Comparison of ENCODE assay signal across 8 cellular contexts in the genomic region with DNA sequence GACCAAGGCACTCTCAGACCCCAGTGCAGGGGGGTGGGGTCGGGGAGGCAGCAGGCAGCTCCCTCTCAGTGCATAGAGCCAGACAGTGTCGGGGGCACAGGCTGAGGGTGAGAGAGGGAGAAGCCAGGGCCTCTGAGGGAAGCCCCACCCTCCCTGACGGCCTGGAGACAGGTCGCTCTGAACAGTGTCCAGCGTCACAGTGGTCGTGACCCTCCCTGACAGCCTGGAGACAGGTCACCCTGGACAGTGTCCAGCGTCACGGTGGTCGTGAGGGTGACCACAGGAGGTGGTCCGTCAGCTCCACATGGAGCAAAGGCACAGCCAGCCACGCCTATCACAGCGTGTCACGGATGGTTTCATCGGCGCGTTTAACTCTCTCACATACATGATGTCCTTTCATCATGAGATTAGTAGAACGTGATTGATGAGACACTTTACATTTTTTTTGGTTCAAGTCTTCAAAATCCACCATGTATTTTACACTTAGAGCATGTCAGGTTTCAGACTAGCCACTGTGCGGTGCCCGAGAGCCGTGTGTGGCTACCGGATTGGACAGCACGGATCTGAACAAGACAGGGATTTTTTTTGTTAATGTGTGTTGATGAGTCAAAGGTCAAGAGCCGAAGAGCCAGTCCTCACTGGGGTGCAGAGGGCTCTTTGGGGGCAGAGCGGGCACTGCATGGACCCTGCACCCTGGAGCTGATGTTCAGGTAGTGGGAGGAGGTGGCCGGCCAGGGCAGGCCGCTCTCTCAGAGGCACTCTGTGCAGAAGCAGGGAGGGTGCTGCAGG. TPM values are rescaled to one million over a fixed set of nuclear protein-coding genes. Genes with fewer than 3 reads are reported as not detected.
DNase-seq lines count a peak whose midpoint lies in the region; ATAC-seq and TF ChIP-seq lines count a peak whose summit lies in the region.

No MANE protein-coding gene starts in this region.

- peaks cover 13 to 44% of the 10 kb centered on the region in 2 experiments for H3K27me3 ChIP-seq in mesenchymal stem cell (ENCODE audit: control insufficient read depth in 1 of 2, insufficient read depth in 1 of 2, low read length in 2 of 2)

- H2BK120ac ChIP-seq in mesenchymal stem cell (ENCODE audit: low read depth, low read length): no peak overlapping the region

- peaks cover 12% of the 10 kb centered on the region for H3K4me1 ChIP-seq in mesenchymal stem cell (ENCODE audit: control insufficient read depth, insufficient read depth, low read depth, low read length)

- 70% methylated on average over 24 of the region's 26 CpGs for WGBS in mesenchymal stem cell

- H2BK15ac ChIP-seq in mesenchymal stem cell (ENCODE audit: low read depth, poor library complexity, severe bottlenecking): no peak overlapping the region

- H2AK5ac ChIP-seq in mesenchymal stem cell (ENCODE audit: low read length, severe bottlenecking): no peak overlapping the region

- H3K9me3 ChIP-seq in mesenchymal stem cell (ENCODE audit: control insufficient read depth, low read length): no peaks in the 10 kb centered on the region

- peak; percentile 90 for DNase-seq in GM03348 (ENCODE audit: low spot score)
- peak; percentile 16 for DNase-seq in NCI-H774 (lab: John Stamatoyannopoulos, UW)
- DNase-seq in mesenchymal stem cell: no peak
- no peak for DNase-seq in activated CD8-positive, alpha-beta memory T cell treated with anti-CD3 and anti-CD28 coated beads for 24 hours
- DNase-seq in NCI-H1930 (lab: John Stamatoyannopoulos, UW): no peak
- DNase-seq in GM10266 (ENCODE audit: extremely low spot score): no peak

- ATAC-seq in HG03175 (IDR thresholded peaks at IDR 0.05; ENCODE audit: unreplicated experiment): no peak

- H3K36me3 ChIP-seq in mesenchymal stem cell (ENCODE audit: control insufficient read depth in 1 of 2, insufficient read depth in 2 of 2, low read depth in 1 of 2, low read length in 2 of 2): no peaks in the 10 kb centered on the region

- no peak overlapping the region for H3K4me2 ChIP-seq in mesenchymal stem cell (ENCODE audit: low read length, poor library complexity, severe bottlenecking)

- no peak for TF ChIP-seq CTCF in GM10266 (IDR thresholded peaks at IDR 0.05; ENCODE audit: control insufficient read depth, insufficient read depth, low read depth, missing control alignments)

- no peak overlapping the region for H2BK5ac ChIP-seq in mesenchymal stem cell (ENCODE audit: low read depth, low read length, poor library complexity, severe bottlenecking)

- H4K8ac ChIP-seq in mesenchymal stem cell (ENCODE audit: low read length): no peak overlapping the region

- peak overlapping the region; percentile 38 for H3K9ac ChIP-seq in mesenchymal stem cell (ENCODE audit: low read length)

- no peak overlapping the region for H2AFZ ChIP-seq in mesenchymal stem cell (ENCODE audit: low read depth, low read length)

- H4K91ac ChIP-seq in mesenchymal stem cell (ENCODE audit: low read length): peak overlapping the region; percentile 73

- H3K79me1 ChIP-seq in mesenchymal stem cell (replicated peaks; ENCODE audit: low read length, poor library complexity, severe bottlenecking): no peaks in the 10 kb centered on the region

- H3K4me3 ChIP-seq in mesenchymal stem cell (ENCODE audit: insufficient read depth in 1 of 2, low read depth in 1 of 2, low read length in 2 of 2): no peak overlapping the region

- H3K27ac ChIP-seq in cingulate gyrus (ENCODE audit: low read depth, low read length): peak overlapping the region; percentile 54
- no peak overlapping the region for H3K27ac ChIP-seq in mesenchymal stem cell (ENCODE audit: low read length, poor library complexity, severe bottlenecking)

- no peak overlapping the region for H3K14ac ChIP-seq in mesenchymal stem cell (ENCODE audit: low read length in 2 of 2)

- H3K4ac ChIP-seq in mesenchymal stem cell (ENCODE audit: low read depth in 1 of 2, low read length in 2 of 2): no peak overlapping the region

- no peak overlapping the region for H3K18ac ChIP-seq in mesenchymal stem cell (ENCODE audit: low read depth in 1 of 2, low read length in 2 of 2)

- no peak overlapping the region for H3K23ac ChIP-seq in mesenchymal stem cell (ENCODE audit: low read length in 2 of 2)

- H2BK12ac ChIP-seq in mesenchymal stem cell (ENCODE audit: low read length in 2 of 2): no peak overlapping the region

RNA-seq across cellular contexts. Expression of gene PANX2, which starts 23.9 kb away (rescaled TPM):
- polyA plus RNA-seq in mesenchymal stem cell (2013, experiment 1 of 2): 1.5 TPM
- polyA plus RNA-seq in mesenchymal stem cell (2013, experiment 2 of 2): 1.5 TPM

RNA-seq across cellular contexts. Expression of gene TRABD, which starts 39.1 kb away (rescaled TPM):
- 28.4 TPM for polyA plus RNA-seq in mesenchymal stem cell (2013, experiment 1 of 2)
- 27.7 TPM for polyA plus RNA-seq in mesenchymal stem cell (2013, experiment 2 of 2)

RNA-seq across cellular contexts. Expression of gene SELENOO, which starts 54.2 kb away (rescaled TPM):
- polyA plus RNA-seq in mesenchymal stem cell (2013, experiment 1 of 2): 13.6 TPM
- 12.6 TPM for polyA plus RNA-seq in mesenchymal stem cell (2013, experiment 2 of 2)

RNA-seq across cellular contexts. Expression of gene MOV10L1, which starts 56.8 kb away (rescaled TPM):
- 1.5 TPM for polyA plus RNA-seq in mesenchymal stem cell (2013, experiment 1 of 2)
- 1.5 TPM for polyA plus RNA-seq in mesenchymal stem cell (2013, experiment 2 of 2)

Comparison
In these comparisons a context has a peak if more than half of its experiments do, and no peak if none do; other contexts are left out.
1. DNase-seq: peak in GM03348 (single experiment) and NCI-H774 (single experiment); none in mesenchymal stem cell (single experiment), activated CD8-positive, alpha-beta memory T cell treated with anti-CD3 and anti-CD28 coated beads for 24 hours (single experiment), NCI-H1930 (0 of 2) and GM10266 (single experiment).